In the genomic region with DNA sequence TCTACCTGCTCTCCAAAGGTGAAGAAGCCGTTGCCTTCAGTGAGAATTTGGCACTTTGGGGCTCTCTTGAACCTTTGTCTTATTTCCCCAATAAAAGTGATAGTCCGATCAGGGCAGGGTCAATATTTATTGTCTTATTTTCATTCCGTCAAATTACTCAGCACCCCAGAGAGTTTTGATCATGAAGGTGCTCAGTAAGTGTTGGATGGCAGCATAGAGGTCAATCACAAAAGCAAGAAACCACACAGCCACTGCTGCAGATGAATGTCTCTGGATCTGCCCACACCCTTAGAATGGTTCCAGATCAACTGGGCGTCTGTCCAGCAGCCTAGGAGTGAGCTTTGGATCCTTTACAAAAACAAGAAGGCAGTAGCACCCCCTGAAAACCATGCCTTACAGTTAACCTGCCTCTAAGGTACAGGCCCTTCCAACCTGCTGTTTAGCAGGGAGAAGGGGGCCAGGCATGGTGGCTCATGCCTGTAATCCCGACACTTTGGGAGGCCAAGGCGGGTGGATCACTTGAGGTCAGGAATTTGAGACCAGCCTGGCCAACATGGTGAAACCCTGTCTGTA, we compare ENCODE assay signal across 18 cellular contexts.
"Had no signal": no experiment of that assay in that cellular context is flagged by ENCODE, and none has a peak within 500 bp of the region (broad histone marks: within the 10 kb centered on the region; RNA-seq: fewer than 3 reads in every experiment).

No MANE protein-coding gene starts in this region.

- H3K36me3 Mint-ChIP-seq: activated CD4-positive, alpha-beta memory T cell treated with anti-CD3 and anti-CD28 coated beads for 36 hours; activated naive CD8-positive, alpha-beta T cell treated with anti-CD3 and anti-CD28 coated beads, Interleukin-2, amount 10 ng/mL, durations not matched to agents 7 days and 5 days; naive thymus-derived CD4-positive, alpha-beta T cell had no signal

- H3K9me3 ChIP-seq: tibial nerve had no signal

- H3K4me3 ChIP-seq: tibial nerve had no signal

- H3K27me3 ChIP-seq: tibial nerve had no signal

- FAIRE-seq: endometrium, urothelium cell line had no signal

- DNase-seq: activated CD4-positive, alpha-beta memory T cell treated with anti-CD3 and anti-CD28 coated beads for 36 hours; activated CD4-positive, alpha-beta T cell treated with anti-CD3 and anti-CD28 coated beads for 48 hours; activated naive CD4-positive, alpha-beta T cell treated with Interleukin-2 at 50 U/mL for 16 hours; activated naive CD8-positive, alpha-beta T cell treated with anti-CD3 and anti-CD28 coated beads, Interleukin-2, amount 10 ng/mL, durations not matched to agents 7 days and 5 days; activated T-cell treated with anti-CD3 and anti-CD28 coated beads, Interleukin-2, amount 50 U/mL, for 48 hours; amygdala; effector CD4-positive, alpha-beta T cell; hypothalamus; naive thymus-derived CD4-positive, alpha-beta T cell; occipital lobe; stimulated activated CD4-positive, alpha-beta T cell treated with anti-CD3 and anti-CD28 coated beads, Interleukin-12 subunit alpha, Interleukin-12 subunit beta, amount 100 ng/mL, for 4 hours; stimulated activated CD4-positive, alpha-beta T cell treated with anti-CD3 and anti-CD28 coated beads, Interleukin-4, amount 100 ng/mL, for 4 hours; stimulated activated naive CD8-positive, alpha-beta T cell treated with anti-CD3 and anti-CD28 coated beads, Interleukin-15, Interleukin-2, amounts not matched to agents 100 U/mL and 50 U/mL, for 24 hours; SW 1271; T-helper 17 cell had no signal

- H3K27ac Mint-ChIP-seq: activated CD4-positive, alpha-beta memory T cell treated with anti-CD3 and anti-CD28 coated beads for 36 hours; activated naive CD8-positive, alpha-beta T cell treated with anti-CD3 and anti-CD28 coated beads, Interleukin-2, amount 10 ng/mL, durations not matched to agents 7 days and 5 days; naive thymus-derived CD4-positive, alpha-beta T cell; T-helper 17 cell had no signal

- H3K27me3 Mint-ChIP-seq: activated CD4-positive, alpha-beta memory T cell treated with anti-CD3 and anti-CD28 coated beads for 36 hours had no signal

- H3K27ac ChIP-seq: tibial nerve had no signal

- H3K4me3 Mint-ChIP-seq: activated CD4-positive, alpha-beta memory T cell treated with anti-CD3 and anti-CD28 coated beads for 36 hours; activated naive CD8-positive, alpha-beta T cell treated with anti-CD3 and anti-CD28 coated beads, Interleukin-2, amount 10 ng/mL, durations not matched to agents 7 days and 5 days; naive thymus-derived CD4-positive, alpha-beta T cell; T-helper 17 cell had no signal

- H3K4me1 Mint-ChIP-seq: activated naive CD8-positive, alpha-beta T cell treated with anti-CD3 and anti-CD28 coated beads, Interleukin-2, amount 10 ng/mL, durations not matched to agents 7 days and 5 days; T-helper 17 cell had no signal

- H3K9me3 Mint-ChIP-seq: activated CD4-positive, alpha-beta memory T cell treated with anti-CD3 and anti-CD28 coated beads for 36 hours; activated naive CD8-positive, alpha-beta T cell treated with anti-CD3 and anti-CD28 coated beads, Interleukin-2, amount 10 ng/mL, durations not matched to agents 7 days and 5 days; naive thymus-derived CD4-positive, alpha-beta T cell had no signal

- ATAC-seq: naive thymus-derived CD4-positive, alpha-beta T cell; stimulated activated naive CD8-positive, alpha-beta T cell treated with anti-CD3 and anti-CD28 coated beads, Interleukin-15, Interleukin-2, amounts not matched to agents 100 U/mL and 50 U/mL, for 24 hours; T-helper 17 cell had no signal

- H3K36me3 ChIP-seq: tibial nerve had no signal
